ENCODE assay signal across 19 cellular contexts in the genomic region with DNA sequence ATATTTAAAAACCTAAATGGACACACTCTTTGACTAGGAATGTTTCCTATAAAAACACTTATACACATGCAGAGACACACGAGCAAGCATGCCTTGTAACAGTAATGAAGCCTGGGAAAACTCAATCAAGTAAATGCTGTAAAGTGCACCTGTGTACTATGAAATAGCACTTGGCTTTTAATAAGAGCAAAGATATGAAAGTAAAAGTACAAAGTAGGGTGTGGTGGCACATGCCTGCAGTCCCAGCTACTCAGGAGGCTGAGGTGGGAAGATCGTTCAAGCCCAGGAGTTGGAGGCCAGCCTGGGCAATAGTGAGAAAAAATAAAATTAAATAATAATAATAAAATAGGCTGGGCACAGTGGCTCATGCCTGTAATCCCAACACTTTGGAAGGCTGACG.
"Had no signal": no experiment of that assay in that cellular context is flagged by ENCODE, and none has a peak within 500 bp of the region (broad histone marks: within the 10 kb centered on the region; RNA-seq: fewer than 3 reads in every experiment).

No MANE protein-coding gene starts in this region.

- H3K27ac ChIP-seq: coronary artery, heart right ventricle, suprapubic skin had no signal

- FAIRE-seq: endothelial cell of umbilical vein, islet of Langerhans had no signal

- H3K36me3 Mint-ChIP-seq: natural killer cell treated with Interleukin-12 subunit alpha and Interleukin-12 subunit beta and Interleukin-15 and Interleukin-18, amount 100 ng/mL, for 72 hours had no signal

- H3K27me3 ChIP-seq: heart right ventricle, right lobe of liver, spleen, suprapubic skin had no signal

- ATAC-seq: heart right ventricle; left lobe of liver; natural killer cell treated with Interleukin-12 subunit alpha and Interleukin-12 subunit beta and Interleukin-15 and Interleukin-18, amount 100 ng/mL, for 72 hours; right lobe of liver had no signal

- H3K9me3 Mint-ChIP-seq: natural killer cell treated with Interleukin-12 subunit alpha and Interleukin-12 subunit beta and Interleukin-15 and Interleukin-18, amount 100 ng/mL, for 72 hours had no signal

- H3K4me3 Mint-ChIP-seq: memory B cell; natural killer cell treated with Interleukin-12 subunit alpha and Interleukin-12 subunit beta and Interleukin-15 and Interleukin-18, amount 100 ng/mL, for 72 hours had no signal

- DNase-seq: activated CD4-positive, alpha-beta T cell treated with anti-CD3 and anti-CD28 coated beads for 48 hours; activated naive CD4-positive, alpha-beta T cell treated with Interleukin-2 at 50 U/mL for 16 hours; effector CD4-positive, alpha-beta T cell; foreskin melanocyte; heart right ventricle; occipital lobe; stimulated activated CD4-positive, alpha-beta T cell treated with anti-CD3 and anti-CD28 coated beads, Interleukin-1b, Interleukin-23, amount 100 ng/mL, for 48 hours; stimulated activated naive CD4-positive, alpha-beta T cell; SW 1271 had no signal

- H3K9me3 ChIP-seq: heart right ventricle, right lobe of liver, spleen, suprapubic skin had no signal

- H3K4me3 ChIP-seq: coronary artery, heart right ventricle, right lobe of liver, spleen, suprapubic skin had no signal

- H3K27me3 Mint-ChIP-seq: memory B cell; natural killer cell treated with Interleukin-12 subunit alpha and Interleukin-12 subunit beta and Interleukin-15 and Interleukin-18, amount 100 ng/mL, for 72 hours; progenitor cell of endocrine pancreas had no signal

- H3K36me3 ChIP-seq: heart right ventricle, right lobe of liver, suprapubic skin had no signal

- H3K27ac Mint-ChIP-seq: memory B cell, progenitor cell of endocrine pancreas had no signal
